Comparison of ENCODE assay signal across 3 cellular contexts in genomic region chr4:62269918-62270317, GRCh38.
"Had no signal": no experiment of that assay in that cellular context is flagged by ENCODE, and none has a peak within 500 bp of the region (broad histone marks: within the 10 kb centered on the region; RNA-seq: fewer than 3 reads in every experiment).

No MANE protein-coding gene starts in this region.

- ATAC-seq: GM12878 had no signal

- H3K4me3 ChIP-seq: GM12878 had no signal

- DNase-seq: GDM1, GF-D8 had no signal
